Comparison of ENCODE assay signal across 7 cellular contexts in the genomic region with DNA sequence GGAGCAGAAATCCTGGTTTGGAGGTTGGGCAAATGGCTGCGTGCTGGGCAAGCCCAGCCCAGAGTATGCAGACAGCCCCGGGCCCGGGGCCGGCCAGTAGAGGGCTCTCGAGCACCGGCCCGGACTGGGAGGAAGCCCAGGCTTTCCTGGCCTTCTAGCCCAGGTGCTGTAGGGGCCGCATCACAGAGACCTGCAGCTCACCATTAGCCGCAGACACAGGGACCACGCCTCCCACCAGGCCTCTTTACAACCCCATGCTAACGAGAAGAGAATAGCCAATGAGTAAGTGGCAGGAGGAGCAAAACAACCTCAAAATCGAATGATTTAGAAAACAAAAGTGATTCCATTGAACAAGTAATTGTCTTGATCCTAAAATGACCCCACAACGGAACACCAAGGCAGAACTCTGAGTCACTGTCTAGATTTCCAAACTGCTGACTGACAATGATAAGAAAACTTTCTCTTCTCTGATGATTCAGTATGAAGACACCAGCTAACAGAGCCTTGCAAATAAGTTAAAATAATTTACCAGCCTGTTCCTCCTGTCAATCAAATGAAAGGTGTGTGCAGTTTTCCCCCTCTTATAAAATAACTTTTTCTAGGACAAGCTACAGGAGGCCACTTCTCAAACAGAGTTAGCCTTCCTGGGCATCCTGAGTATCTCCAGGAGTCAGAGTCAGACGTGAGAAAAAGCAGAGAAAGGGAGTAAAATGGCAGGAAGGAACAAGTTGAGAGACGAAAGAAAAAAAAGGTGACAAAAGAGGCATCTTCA.
A peak's percentile ranks its signal among the peaks of the same experiment; 100 is the strongest.
DNase-seq lines count a peak whose midpoint lies in the region; ATAC-seq and TF ChIP-seq lines count a peak whose summit lies in the region.

No MANE protein-coding gene starts in this region.

- no peak overlapping the region for H3K4me3 Mint-ChIP-seq in activated B cell treated with CpG ODN at 0.5 μM for 24 hours

- no peaks in the 10 kb centered on the region for H4K20me1 ChIP-seq in mammary epithelial cell (ENCODE audit: insufficient read depth, low read length)

- H3K4me1 ChIP-seq in mammary epithelial cell (ENCODE audit: insufficient read depth, low read length), result peaks cover 25% of the 10 kb centered on the region

- no peak overlapping the region for H3K9ac ChIP-seq in mammary epithelial cell (ENCODE audit: insufficient read depth, low read length)

- POLR2A ChIA-PET in activated B cell treated with CpG ODN at 0.5 μM for 24 hours (lab: Charles Lee), result interaction anchor here (0.7 to 2.1 kb wide), 4 partner anchors 273 to 281 kb away, joined by 3 to 5 read pairs (median 4); no protein-coding TSS in a partner anchor

- in situ Hi-C loops in mammary epithelial cell (cut with MboI; ENCODE audit: low sequenced_read_pairs in 2 of 2), result loop anchor here (5.0 kb wide), 3 partner anchors 277 to 283 kb away; a partner anchor contains a TSS

- H3K79me2 ChIP-seq in mammary epithelial cell (ENCODE audit: insufficient read depth, low read length), result no peaks in the 10 kb centered on the region

- intact Hi-C loops in activated B cell treated with CpG ODN at 0.5 μM for 24 hours (cut with micrococcal nuclease), result loop anchor here (1.0 to 10.0 kb wide), 5 partner anchors 78 to 565 kb away; a partner anchor contains a TSS
- intact Hi-C loops in mammary epithelial cell (cut with micrococcal nuclease), result loop anchor here (1.0 to 5.0 kb wide), 6 partner anchors 228 to 563 kb away; a partner anchor contains a TSS

- DNase-seq in NCI-H2107 (lab: John Stamatoyannopoulos, UW), result peak; percentile 83
- peak; percentile 66 for DNase-seq in activated B cell treated with CpG ODN at 0.5 μM for 24 hours
- DNase-seq in mammary epithelial cell, result peak; percentile 84
- peak; percentile 59 for DNase-seq in kidney epithelial cell (ENCODE audit: low read depth)
- peak; percentile 47 for DNase-seq in stimulated activated CD4-positive, alpha-beta T cell treated with anti-CD3 and anti-CD28 coated beads, Interleukin-2, amount 100 ng/mL, for 4 hours (ENCODE audit: low read depth)

- ATAC-seq in HG02642 (IDR thresholded peaks at IDR 0.05; ENCODE audit: poor library complexity, unreplicated experiment) (peak; percentile 68), activated B cell treated with CpG ODN at 0.5 μM for 24 hours (ENCODE audit: low read depth) (peak; percentile 62)

- H3K4me2 ChIP-seq in mammary epithelial cell (ENCODE audit: insufficient read depth, low read depth, low read length), result peak overlapping the region; percentile 57

- peaks cover 1% of the 10 kb centered on the region for H3K36me3 Mint-ChIP-seq in activated B cell treated with CpG ODN at 0.5 μM for 24 hours (ENCODE audit: low read depth)

- H3K9me3 ChIP-seq in mammary epithelial cell (replicated peaks; ENCODE audit: insufficient read depth, low read length), result no peaks in the 10 kb centered on the region

- CTCF ChIA-PET in activated B cell treated with CpG ODN at 0.5 μM for 24 hours (lab: Charles Lee), result interaction anchor here (0.6 to 14.5 kb wide), 16 partner anchors 10 to 357 kb away, joined by 3 to 346 read pairs (median 4); a partner anchor contains a TSS
- CTCF ChIA-PET in mammary epithelial cell (lab: Charles Lee; ENCODE audit: low non-redundant PET), result interaction anchor here (0.6 to 1.0 kb wide), 3 partner anchors 17 to 1015 kb away, joined by 3 to 6 read pairs (median 5); no protein-coding TSS in a partner anchor

- no peaks in the 10 kb centered on the region for H3K9me3 Mint-ChIP-seq in activated B cell treated with CpG ODN at 0.5 μM for 24 hours

- peak overlapping the region; percentile 67 for H2AFZ ChIP-seq in mammary epithelial cell (ENCODE audit: low read depth, low read length)

- peaks cover 40% of the 10 kb centered on the region for H3K4me1 Mint-ChIP-seq in activated B cell treated with CpG ODN at 0.5 μM for 24 hours

- peak overlapping the region; percentile 76 for H3K27ac Mint-ChIP-seq in activated B cell treated with CpG ODN at 0.5 μM for 24 hours

- no TSS peak for BruUV-seq in mammary epithelial cell (replicated peaks; lab: Mats Ljungman, UMichigan)

- dilution Hi-C loops in mammary epithelial cell (cut with HindIII; ENCODE audit: low sequenced_read_pairs), result no loop called here

- H3K27ac ChIP-seq in mammary epithelial cell (ENCODE audit: insufficient read depth, low read depth, low read length), result no peak overlapping the region

- H3K36me3 ChIP-seq in mammary epithelial cell (ENCODE audit: insufficient read depth, low read length), result no peaks in the 10 kb centered on the region
- H3K36me3 ChIP-seq in kidney epithelial cell (ENCODE audit: control insufficient read depth, insufficient read depth, low read length), result no peaks in the 10 kb centered on the region

- no peaks in the 10 kb centered on the region for H3K27me3 Mint-ChIP-seq in activated B cell treated with CpG ODN at 0.5 μM for 24 hours

- 38% methylated on average over 11 of the region's 15 CpGs for WGBS in mammary epithelial cell (ENCODE audit: low coverage, missing lambda C conversion rate)

- H3K27me3 ChIP-seq in mammary epithelial cell (ENCODE audit: insufficient read depth, low read length) (no peaks in the 10 kb centered on the region), kidney epithelial cell (ENCODE audit: control insufficient read depth, insufficient read depth, low read length) (peaks cover 4% of the 10 kb centered on the region)

- TF ChIP-seq CTCF in GM12872 (IDR thresholded peaks at IDR 0.05; ENCODE audit: insufficient read depth, low read depth, low read length), result peak; percentile 97
- peak; percentile 13 for TF ChIP-seq CTCF in activated B cell treated with CpG ODN at 0.5 μM for 24 hours (IDR thresholded peaks at IDR 0.05)
- TF ChIP-seq CTCF in mammary epithelial cell (conservative IDR thresholded peaks at IDR 0.05 in 1 of 2, IDR thresholded peaks at IDR 0.05 in 1 of 2; ENCODE audit: extremely low read depth in 1 of 2, insufficient read depth in 1 of 2, low read depth in 1 of 2, low read length in 2 of 2), result peak; percentile 67 to 96
- TF ChIP-seq CTCF in kidney epithelial cell (IDR thresholded peaks at IDR 0.05; ENCODE audit: insufficient read depth, low read length, poor library complexity, severe bottlenecking), result peak; percentile 98

- H3K4me3 ChIP-seq in mammary epithelial cell (replicated peaks in 1 of 3; ENCODE audit: insufficient read depth in 1 of 3, low read depth in 2 of 3, low read length in 3 of 3) (peak overlapping the region in 2 of 3 experiments; percentile 2 to 27), kidney epithelial cell (ENCODE audit: low read depth, low read length) (no peak overlapping the region)

Comparison
In these comparisons a context has a peak if more than half of its experiments do, and no peak if none do; other contexts are left out.
1. CTCF ChIP-seq: peak in every context shown above with its lines; median percentile 98 in kidney epithelial cell; 97 in GM12872; 82 in mammary epithelial cell; 13 in activated B cell treated with CpG ODN at 0.5 μM for 24 hours.